In genomic region chr12:130007771-130008170, GRCh38 we compare ENCODE assay signal across 24 cellular contexts.
"Had no signal": no experiment of that assay in that cellular context is flagged by ENCODE, and none has a peak within 500 bp of the region (broad histone marks: within the 10 kb centered on the region; RNA-seq: fewer than 3 reads in every experiment).

No MANE protein-coding gene starts in this region.

- H3K27ac ChIP-seq: epithelial cell of prostate, esophagus squamous epithelium, gastrocnemius medialis, heart right ventricle, left lung, lower lobe of right lung had no signal

- H3K9me3 Mint-ChIP-seq: dendritic cell treated with granulocyte-macrophage colony-stimulating factor and Interleukin-4, amounts not matched to agents 40 ng/mL and 50 ng/mL, for 4 days; effector memory CD8-positive, alpha-beta T cell; endodermal cell; mesothelial cell of epicardium had no signal

- H3K4me1 Mint-ChIP-seq: mesothelial cell of epicardium, naive B cell had no signal

- H3K27me3 ChIP-seq: gastrocnemius medialis had no signal

- H3K4me1 ChIP-seq: esophagus squamous epithelium, gastrocnemius medialis, heart right ventricle, left lung, lower lobe of right lung had no signal

- H3K4me3 Mint-ChIP-seq: dendritic cell treated with granulocyte-macrophage colony-stimulating factor and Interleukin-4, amounts not matched to agents 40 ng/mL and 50 ng/mL, for 4 days; effector memory CD8-positive, alpha-beta T cell; endodermal cell; mesothelial cell of epicardium; naive B cell had no signal

- ATAC-seq: effector memory CD8-positive, alpha-beta T cell; esophagus mucosa; gastrocnemius medialis; heart right ventricle; left cardiac atrium; left lung; left ventricle myocardium superior; lower lobe of right lung; mucosa of descending colon had no signal

- H3K4me3 ChIP-seq: esophagus squamous epithelium, gastrocnemius medialis, heart right ventricle, left lung, lower lobe of right lung, mucosa of descending colon had no signal

- H3K36me3 Mint-ChIP-seq: mesothelial cell of epicardium, naive B cell had no signal

- H3K36me3 ChIP-seq: esophagus squamous epithelium, gastrocnemius medialis, heart right ventricle, left lung, lower lobe of right lung had no signal

- H3K9me3 ChIP-seq: esophagus squamous epithelium, gastrocnemius medialis, left lung, lower lobe of right lung, mucosa of descending colon had no signal

- H3K27me3 Mint-ChIP-seq: dendritic cell treated with granulocyte-macrophage colony-stimulating factor and Interleukin-4, amounts not matched to agents 40 ng/mL and 50 ng/mL, for 4 days had no signal

- H3K27ac Mint-ChIP-seq: dendritic cell treated with granulocyte-macrophage colony-stimulating factor and Interleukin-4, amounts not matched to agents 40 ng/mL and 50 ng/mL, for 4 days; effector memory CD8-positive, alpha-beta T cell; endodermal cell; mesothelial cell of epicardium; naive B cell had no signal

- DNase-seq: cortex of kidney; effector CD8-positive, alpha-beta T cell; effector memory CD8-positive, alpha-beta T cell; endodermal cell; erythroblast; esophagus squamous epithelium; foreskin fibroblast; foreskin melanocyte; gastrocnemius medialis; glutamatergic neuron; head of caudate nucleus; heart right ventricle; hippocampal formation; left cardiac atrium; left lung; left ventricle myocardium superior; lower lobe of right lung; mesenchymal stem cell; mucosa of descending colon; naive B cell had no signal
